Comparison of ENCODE assay signal across 11 cellular contexts in the genomic region with DNA sequence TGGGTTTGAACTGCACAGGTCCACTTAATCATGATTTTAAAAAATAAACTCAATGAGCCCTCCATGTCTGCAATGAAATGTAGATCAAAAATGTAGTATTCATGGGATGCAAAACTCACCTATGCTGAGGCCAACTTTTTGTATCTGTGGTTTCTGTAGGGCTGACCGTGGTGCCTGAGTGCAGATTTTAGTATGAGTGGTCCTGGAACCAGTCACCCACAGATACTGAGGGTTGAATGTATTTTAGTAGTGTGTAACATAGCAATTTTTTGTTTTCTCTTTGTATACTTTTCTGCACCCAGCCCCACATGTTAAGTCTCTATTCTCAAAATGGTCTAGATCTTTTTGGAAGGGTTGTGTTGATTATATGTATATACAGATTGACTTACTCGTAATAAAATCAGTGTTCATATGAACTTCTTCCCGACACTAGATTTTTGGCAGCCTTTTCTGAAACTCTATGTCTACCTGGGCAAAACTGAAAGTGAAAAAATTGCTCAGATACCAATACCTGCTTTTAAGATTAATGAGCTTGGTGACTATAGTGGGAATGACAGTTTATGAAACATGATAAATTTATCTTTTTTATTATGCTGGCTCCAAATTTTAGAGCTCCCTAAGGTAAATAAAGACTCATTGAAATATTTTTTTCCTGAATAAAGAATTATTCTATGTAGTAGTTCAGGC. TPM values are rescaled to one million over a fixed set of nuclear protein-coding genes. Genes with fewer than 3 reads are reported as not detected.
DNase-seq lines count a peak whose midpoint lies in the region; ATAC-seq and TF ChIP-seq lines count a peak whose summit lies in the region.
"Had no signal": no experiment of that assay in that cellular context is flagged by ENCODE, and none has a peak within 500 bp of the region (broad histone marks: within the 10 kb centered on the region; RNA-seq: fewer than 3 reads in every experiment).

No MANE protein-coding gene starts in this region.

- H3K36me3 ChIP-seq in ovary (no peaks in the 10 kb centered on the region), adrenal gland (replicated peaks in 1 of 2) (no peaks in the 10 kb centered on the region)

- 92 to 94% (median 93%) methylated on average over 3 of the region's 3 CpGs for WGBS in ovary, 3 donors
- WGBS in adrenal gland, 4 donors = 84 to 90% (median 89%) methylated on average over 3 of the region's 3 CpGs

- intact Hi-C loops in ovary (cut with DNase I) = loop anchor here in 1 of 4 donors (10.0 kb wide), 1 partner anchor 800 kb away; a partner anchor contains a TSS
- intact Hi-C loops in posterior vena cava (cut with DNase I) = no loop called here
- intact Hi-C loops in adrenal gland (cut with DNase I) = no loop called here

- TF ChIP-seq EP300 in ovary (IDR thresholded peaks at IDR 0.05) = no peak

- H3K4me1 ChIP-seq in foreskin keratinocyte (no peaks in the 10 kb centered on the region), ovary (ENCODE audit: insufficient read depth) (peaks cover 1% of the 10 kb centered on the region), adrenal gland (replicated peaks in 1 of 2) (peaks cover 0 to 3% of the 10 kb centered on the region in 2 donors)

- DNase-seq in foreskin keratinocyte = no peak
- DNase-seq in SW 1271 (lab: John Stamatoyannopoulos, UW) = no peak
- DNase-seq in ovary = no peak
- no peak for DNase-seq in posterior vena cava (ENCODE audit: low spot score)
- DNase-seq in adrenal gland = no peak
- DNase-seq: central memory CD4-positive, alpha-beta T cell; OCI-M1 had no signal

- TF ChIP-seq CTCF in foreskin keratinocyte (conservative IDR thresholded peaks at IDR 0.05) (no peak), ovary (IDR thresholded peaks at IDR 0.05) (no peak), adrenal gland (IDR thresholded peaks at IDR 0.05) (no peak)

- no peak overlapping the region for H3K27ac ChIP-seq in foreskin keratinocyte
- no peak overlapping the region for H3K27ac ChIP-seq in ovary
- H3K27ac ChIP-seq in adrenal gland = no peak overlapping the region
- H3K27ac ChIP-seq: hepatocyte had no signal

- peak; percentile 83 for ATAC-seq in GM18868 (IDR thresholded peaks at IDR 0.05; ENCODE audit: unreplicated experiment)
- peak; percentile 69 for ATAC-seq in GM21528 (IDR thresholded peaks at IDR 0.05; ENCODE audit: low FRiP score, unreplicated experiment)
- peak; percentile 87 for ATAC-seq in HG03342 (IDR thresholded peaks at IDR 0.05; ENCODE audit: unreplicated experiment)
- ATAC-seq in foreskin keratinocyte = peak; percentile 34

- no peaks in the 10 kb centered on the region for H3K27me3 ChIP-seq in foreskin keratinocyte
- H3K27me3 ChIP-seq in ovary = no peaks in the 10 kb centered on the region
- H3K27me3 ChIP-seq in adrenal gland = no peaks in the 10 kb centered on the region
- H3K27me3 ChIP-seq: hepatocyte had no signal

- H3K4me3 ChIP-seq in ovary (no peak overlapping the region), adrenal gland (no peak overlapping the region)
- H3K4me3 ChIP-seq: hepatocyte had no signal

- no peaks in the 10 kb centered on the region for H3K9me3 ChIP-seq in ovary
- H3K9me3 ChIP-seq in adrenal gland (replicated peaks in 1 of 3) = no peaks in the 10 kb centered on the region

- TF ChIP-seq POLR2A in ovary (IDR thresholded peaks at IDR 0.05) (no peak), adrenal gland (IDR thresholded peaks at IDR 0.05) (no peak)

RNA-seq across cellular contexts. Expression of a gene that starts 51.6 kb away (rescaled TPM):
- 19.0 and 31.7 TPM in 2 replicates for total RNA-seq in foreskin keratinocyte
- 26.9 and 41.9 TPM in 2 replicates for polyA plus RNA-seq in foreskin keratinocyte
- 1 to 10 TPM in 5 of 7 donors, under 1 TPM in 2; 0.23 to 6.2 (median 2.9) TPM for total RNA-seq in ovary
- 1 to 10 TPM; 2.2 to 4.6 TPM for polyA plus RNA-seq in ovary
- 10 to 100 TPM; 10.8 to 17.0 TPM for total RNA-seq in posterior vena cava
- total RNA-seq in adrenal gland = 10 to 100 TPM; 10.0 to 33.5 (median 16.8) TPM
- 10 to 100 TPM; 13.5 to 23.1 (median 21.4) TPM for polyA plus RNA-seq in adrenal gland

Comparison
In these comparisons a context has a peak if more than half of its experiments do, and no peak if none do; other contexts are left out.
1. ATAC-seq: peak in every context shown above with its lines; median percentile 87 in HG03342; 83 in GM18868; 69 in GM21528; 34 in foreskin keratinocyte.